ENCODE assay signal across 16 cellular contexts in the genomic region with DNA sequence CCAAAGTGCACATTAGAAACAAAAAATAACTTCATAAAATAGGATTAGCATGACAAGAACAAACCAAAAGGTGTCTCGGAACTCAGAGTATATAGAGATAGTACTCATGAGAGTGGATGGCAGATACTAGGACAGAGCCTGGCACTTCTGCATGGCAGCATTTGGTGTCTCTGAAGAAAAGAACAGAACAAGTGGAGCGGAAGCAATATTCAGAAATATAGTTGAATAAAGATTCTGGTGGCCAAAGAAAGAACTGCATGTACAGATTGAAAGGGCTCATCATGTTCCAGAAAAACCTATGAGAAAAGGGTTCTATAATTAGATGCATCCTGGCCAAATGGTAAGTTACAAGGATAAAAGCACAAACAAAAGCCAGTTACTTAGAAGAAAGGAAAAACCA.
"Had no signal": no experiment of that assay in that cellular context is flagged by ENCODE, and none has a peak within 500 bp of the region (broad histone marks: within the 10 kb centered on the region; RNA-seq: fewer than 3 reads in every experiment).

No MANE protein-coding gene starts in this region.

- H3K27ac ChIP-seq: lower lobe of right lung had no signal

- H3K36me3 Mint-ChIP-seq: natural killer cell treated with Interleukin-12 subunit alpha and Interleukin-12 subunit beta and Interleukin-15 and Interleukin-18, amount 100 ng/mL, for 72 hours had no signal

- H3K4me3 ChIP-seq: lower lobe of right lung had no signal

- H3K27me3 Mint-ChIP-seq: dendritic cell treated with granulocyte-macrophage colony-stimulating factor and Interleukin-4, amounts not matched to agents 40 ng/mL and 50 ng/mL, for 4 days; natural killer cell treated with Interleukin-12 subunit alpha and Interleukin-12 subunit beta and Interleukin-15 and Interleukin-18, amount 100 ng/mL, for 72 hours; stimulated activated naive B cell treated with anti-CD40 and anti-IgM and Interleukin-4, amounts not matched to agents 10 μg/mL and 1 μg/mL and 100 μg/mL, for 72 hours had no signal

- H3K36me3 ChIP-seq: lower lobe of right lung had no signal

- H3K4me1 ChIP-seq: lower lobe of right lung had no signal

- H3K27ac Mint-ChIP-seq: activated T-cell treated with anti-CD3 and anti-CD28 coated beads, Interleukin-2, amount 50 U/mL, for 72 hours; dendritic cell treated with granulocyte-macrophage colony-stimulating factor and Interleukin-4, amounts not matched to agents 40 ng/mL and 50 ng/mL, for 4 days; natural killer cell treated with Interleukin-12 subunit alpha and Interleukin-12 subunit beta and Interleukin-15 and Interleukin-18, amount 100 ng/mL, for 72 hours; stimulated activated naive B cell treated with anti-CD40 and anti-IgM and Interleukin-4, amounts not matched to agents 10 μg/mL and 1 μg/mL and 100 μg/mL, for 72 hours had no signal

- DNase-seq: activated CD4-positive, alpha-beta T cell treated with anti-CD3 and anti-CD28 coated beads, Interleukin-2, amount 50 U/mL, for 4 hours; activated effector memory CD4-positive, alpha-beta T cell treated with anti-CD3 and anti-CD28 coated beads, Interleukin-2, amount 50 U/mL, for 16 hours; activated naive CD4-positive, alpha-beta T cell treated with anti-CD3 and anti-CD28 coated beads, Interleukin-2, amount 50 U/mL, for 16 hours; activated T-cell treated with anti-CD3 and anti-CD28 coated beads, Interleukin-2, amount 50 U/mL, for 72 hours; effector CD8-positive, alpha-beta T cell; foreskin melanocyte; hypothalamus; islet precursor cell; left colon; lower lobe of right lung; nucleus accumbens; posterior cingulate gyrus; stimulated activated naive B cell treated with anti-CD40 and anti-IgM and Interleukin-4, amounts not matched to agents 10 μg/mL and 1 μg/mL and 100 μg/mL, for 72 hours; T-helper 2 cell had no signal

- H3K4me3 Mint-ChIP-seq: activated T-cell treated with anti-CD3 and anti-CD28 coated beads, Interleukin-2, amount 50 U/mL, for 72 hours; dendritic cell treated with granulocyte-macrophage colony-stimulating factor and Interleukin-4, amounts not matched to agents 40 ng/mL and 50 ng/mL, for 4 days; natural killer cell treated with Interleukin-12 subunit alpha and Interleukin-12 subunit beta and Interleukin-15 and Interleukin-18, amount 100 ng/mL, for 72 hours; stimulated activated naive B cell treated with anti-CD40 and anti-IgM and Interleukin-4, amounts not matched to agents 10 μg/mL and 1 μg/mL and 100 μg/mL, for 72 hours had no signal

- H3K4me1 Mint-ChIP-seq: stimulated activated naive B cell treated with anti-CD40 and anti-IgM and Interleukin-4, amounts not matched to agents 10 μg/mL and 1 μg/mL and 100 μg/mL, for 72 hours had no signal
